1 cellular context compared by ENCODE assay signal in genomic region chr6:147949981-147950622, GRCh38.
TF ChIP-seq lines count a peak whose summit lies in the region.

No MANE protein-coding gene starts in this region.

TF ChIP-seq in H1, 55 proteins besides CTCF, POLR2A, EP300 and RAD21 (continued from another document):
- TF ChIP-seq RNF2 (IDR thresholded peaks at IDR 0.05; ENCODE audit: borderline replicate concordance, low read depth, low read length, missing control alignments, poor library complexity, severe bottlenecking), result no peak
